ENCODE assay signal across 8 cellular contexts in genomic region chr1:146472192-146472861, GRCh38.
DNase-seq lines count a peak whose midpoint lies in the region; ATAC-seq and TF ChIP-seq lines count a peak whose summit lies in the region.
"Not testable (repeated sequence)": the region's sequence is repeated elsewhere in the genome, so short reads cannot be mapped to it uniquely, and the experiment has no call there.

No MANE protein-coding gene starts in this region.

- not testable (repeated sequence) for H3K79me1 ChIP-seq in mesenchymal stem cell (replicated peaks; ENCODE audit: low read length, poor library complexity, severe bottlenecking)

- H2BK5ac ChIP-seq in mesenchymal stem cell (ENCODE audit: low read depth, low read length, poor library complexity, severe bottlenecking), result not testable (repeated sequence)

- H3K4ac ChIP-seq in mesenchymal stem cell (ENCODE audit: low read depth in 1 of 2, low read length in 2 of 2), result not testable (repeated sequence)

- WGBS in endodermal cell (ENCODE audit: insufficient coverage in 1 of 2, insufficient read length in 1 of 2), 2 experiments, result 7% methylated on average over 40 of the region's 42 CpGs; no CpG with 5 or more reads in 1 of the 2 experiments
- under 1% methylated on average over 26 of the region's 42 CpGs for WGBS in mesenchymal stem cell

- not testable (repeated sequence) for H3K14ac ChIP-seq in mesenchymal stem cell (ENCODE audit: low read length in 2 of 2)

- H3K9me3 Mint-ChIP-seq in endodermal cell, result not testable (repeated sequence)

- not testable (repeated sequence) for H2AK5ac ChIP-seq in mesenchymal stem cell (ENCODE audit: low read length, severe bottlenecking)

- not testable (repeated sequence) for H3K9ac ChIP-seq in endodermal cell (ENCODE audit: extremely low read depth, low read length, poor library complexity, severe bottlenecking)
- peak overlapping the region; percentile 77 for H3K9ac ChIP-seq in mesenchymal stem cell (ENCODE audit: low read length)

- not testable (repeated sequence) for H2BK15ac ChIP-seq in mesenchymal stem cell (ENCODE audit: low read depth, poor library complexity, severe bottlenecking)

- H4K91ac ChIP-seq in mesenchymal stem cell (ENCODE audit: low read length), result not testable (repeated sequence)

- H3K4me1 ChIP-seq in RWPE2 (ENCODE audit: insufficient read depth, poor library complexity, severe bottlenecking); endodermal cell (ENCODE audit: control insufficient read depth, insufficient read depth, low read length); mesenchymal stem cell (ENCODE audit: control insufficient read depth, insufficient read depth, low read depth, low read length): not testable (repeated sequence)

- not testable (repeated sequence) for H3K27me3 ChIP-seq in RWPE2 (ENCODE audit: insufficient read depth, poor library complexity, severe bottlenecking); endodermal cell (ENCODE audit: control insufficient read depth, insufficient read depth, low read length, poor library complexity, severe bottlenecking); mesenchymal stem cell (ENCODE audit: control insufficient read depth in 1 of 2, insufficient read depth in 1 of 2, low read length in 2 of 2)

- not testable (repeated sequence) for H3K36me3 Mint-ChIP-seq in endodermal cell (ENCODE audit: low read depth)

- not testable (repeated sequence) for H3K23ac ChIP-seq in mesenchymal stem cell (ENCODE audit: low read length in 2 of 2)

- H3K4me1 Mint-ChIP-seq in endodermal cell, result not testable (repeated sequence)

- H3K27ac ChIP-seq in RWPE2 (ENCODE audit: poor library complexity, severe bottlenecking); endodermal cell (ENCODE audit: low read depth, low read length); mesenchymal stem cell (ENCODE audit: low read length, poor library complexity, severe bottlenecking): not testable (repeated sequence)

- H2BK120ac ChIP-seq in mesenchymal stem cell (ENCODE audit: low read depth, low read length), result not testable (repeated sequence)

- not testable (repeated sequence) for H2BK12ac ChIP-seq in mesenchymal stem cell (ENCODE audit: low read length in 2 of 2)

- H3K9me3 ChIP-seq in RWPE2 (ENCODE audit: severe bottlenecking); endodermal cell (ENCODE audit: control insufficient read depth, low read length); mesenchymal stem cell (ENCODE audit: control insufficient read depth, low read length): not testable (repeated sequence)

- DNase-seq in Ammon's horn (ENCODE audit: low spot score), result peak; percentile 45
- DNase-seq in LNCaP clone FGC (ENCODE audit: low read depth), result not testable (repeated sequence)
- peak; percentile 63 for DNase-seq in RWPE2 (ENCODE audit: low spot score)
- peak; percentile 76 for DNase-seq in activated T-cell treated with anti-CD3 and anti-CD28 coated beads for 48 hours (ENCODE audit: low read depth)
- DNase-seq in endodermal cell, result peak; percentile 88
- peak; percentile 42 for DNase-seq in mesenchymal stem cell
- peak; percentile 81 for DNase-seq in stimulated activated CD4-positive, alpha-beta T cell treated with anti-CD3 and anti-CD28 coated beads, Interleukin-4, amount 100 ng/mL, for 1 hour

- H3K4me2 ChIP-seq in mesenchymal stem cell (ENCODE audit: low read length, poor library complexity, severe bottlenecking), result peak overlapping the region; percentile 56

- ATAC-seq in GM21529 (IDR thresholded peaks at IDR 0.05; ENCODE audit: unreplicated experiment), result peak; percentile 87
- ATAC-seq in RWPE2 (ENCODE audit: low read depth), result peak; percentile 99

- TF ChIP-seq CTCF in LNCaP clone FGC (IDR thresholded peaks at IDR 0.05; ENCODE audit: control insufficient read depth, extremely low read depth, insufficient read depth); endodermal cell (conservative IDR thresholded peaks at IDR 0.05): not testable (repeated sequence)
- TF ChIP-seq CTCF in RWPE2 (IDR thresholded peaks at IDR 0.05; ENCODE audit: poor library complexity, severe bottlenecking), result peak; percentile 8

- peak overlapping the region; percentile 42 for H2AFZ ChIP-seq in mesenchymal stem cell (ENCODE audit: low read depth, low read length)

- H3K18ac ChIP-seq in mesenchymal stem cell (ENCODE audit: low read depth in 1 of 2, low read length in 2 of 2), result not testable (repeated sequence)

- not testable (repeated sequence) for H3K36me3 ChIP-seq in RWPE2 (ENCODE audit: low read depth); endodermal cell (ENCODE audit: control insufficient read depth, insufficient read depth, low read length); mesenchymal stem cell (ENCODE audit: control insufficient read depth in 1 of 2, insufficient read depth in 2 of 2, low read depth in 1 of 2, low read length in 2 of 2)

- H4K8ac ChIP-seq in mesenchymal stem cell (ENCODE audit: low read length), result not testable (repeated sequence)

- H3K27me3 Mint-ChIP-seq in endodermal cell (ENCODE audit: insufficient read depth), result not testable (repeated sequence)

- H3K4me3 Mint-ChIP-seq in endodermal cell, result peak overlapping the region; percentile 64

- H3K27ac Mint-ChIP-seq in endodermal cell, result peak overlapping the region; percentile 68

- H3K4me3 ChIP-seq in LNCaP clone FGC (ENCODE audit: low read depth, low read length) (peak overlapping the region; percentile 36), RWPE2 (ENCODE audit: severe bottlenecking) (peak overlapping the region; percentile 29), endodermal cell (ENCODE audit: low read length) (peak overlapping the region; percentile 64), mesenchymal stem cell (ENCODE audit: insufficient read depth in 1 of 2, low read depth in 1 of 2, low read length in 2 of 2) (peak overlapping the region; percentile 44 to 76)
